ENCODE assay signal across 31 cellular contexts in genomic region chr6:116088946-116089345, GRCh38. TPM values are rescaled to one million over a fixed set of nuclear protein-coding genes. Genes with fewer than 3 reads are reported as not detected.
"Had no signal": no experiment of that assay in that cellular context is flagged by ENCODE, and none has a peak within 500 bp of the region (broad histone marks: within the 10 kb centered on the region; RNA-seq: fewer than 3 reads in every experiment).

No MANE protein-coding gene starts in this region.

- H3K9me3 ChIP-seq: gastrocnemius medialis, mucosa of descending colon, right lobe of liver, uterus had no signal

- H3K4me3 Mint-ChIP-seq: activated CD8-positive, alpha-beta memory T cell treated with anti-CD3 and anti-CD28 coated beads, Interleukin-2, amount 10 ng/mL, durations not matched to agents 7 days and 5 days; activated CD8-positive, alpha-beta T cell treated with anti-CD3 and anti-CD28 coated beads, Interleukin-2, amount 10 ng/mL, durations not matched to agents 7 days and 5 days; activated naive CD8-positive, alpha-beta T cell; activated T-cell treated with anti-CD3 and anti-CD28 coated beads, Interleukin-2, amount 50 U/mL, for 72 hours; natural killer cell treated with Interleukin-12 subunit alpha and Interleukin-12 subunit beta and Interleukin-15 and Interleukin-18, amount 100 ng/mL, for 72 hours; stimulated activated naive CD8-positive, alpha-beta T cell treated with anti-CD3 and anti-CD28 coated beads, Interleukin-15, amount 100 ng/mL, for 72 hours; T-helper 1 cell treated with Interleukin-12 subunit alpha and Interleukin-12 subunit beta and Interleukin-4 antibody, amounts not matched to agents 30 μg/mL and 1 μg/mL, for 36 hours; type B pancreatic cell; WTC11 had no signal

- H3K27ac ChIP-seq: gastrocnemius medialis, left ventricle myocardium inferior, right lobe of liver, skin epidermis, uterus had no signal

- H3K4me3 ChIP-seq: gastrocnemius medialis, left ventricle myocardium inferior, mucosa of descending colon, right lobe of liver, skin epidermis, uterus had no signal

- H3K27ac Mint-ChIP-seq: activated CD8-positive, alpha-beta memory T cell treated with anti-CD3 and anti-CD28 coated beads, Interleukin-2, amount 10 ng/mL, durations not matched to agents 7 days and 5 days; activated CD8-positive, alpha-beta T cell treated with anti-CD3 and anti-CD28 coated beads, Interleukin-2, amount 10 ng/mL, durations not matched to agents 7 days and 5 days; activated naive CD8-positive, alpha-beta T cell; activated T-cell treated with anti-CD3 and anti-CD28 coated beads, Interleukin-2, amount 50 U/mL, for 72 hours; natural killer cell treated with Interleukin-12 subunit alpha and Interleukin-12 subunit beta and Interleukin-15 and Interleukin-18, amount 100 ng/mL, for 72 hours; stimulated activated naive CD8-positive, alpha-beta T cell treated with anti-CD3 and anti-CD28 coated beads, Interleukin-15, amount 100 ng/mL, for 72 hours; T-helper 1 cell treated with Interleukin-12 subunit alpha and Interleukin-12 subunit beta and Interleukin-4 antibody, amounts not matched to agents 30 μg/mL and 1 μg/mL, for 36 hours; type B pancreatic cell; WTC11 had no signal

- ATAC-seq: activated CD8-positive, alpha-beta memory T cell treated with anti-CD3 and anti-CD28 coated beads, Interleukin-2, amount 10 ng/mL, durations not matched to agents 7 days and 5 days; activated CD8-positive, alpha-beta T cell treated with anti-CD3 and anti-CD28 coated beads, Interleukin-2, amount 10 ng/mL, durations not matched to agents 7 days and 5 days; activated T-cell treated with anti-CD3 and anti-CD28 coated beads, Interleukin-2, amount 50 U/mL, for 72 hours; esophagus mucosa; gastrocnemius medialis; mucosa of descending colon; natural killer cell treated with Interleukin-12 subunit alpha and Interleukin-12 subunit beta and Interleukin-15 and Interleukin-18, amount 100 ng/mL, for 72 hours; right lobe of liver; stimulated activated naive CD8-positive, alpha-beta T cell treated with anti-CD3 and anti-CD28 coated beads, Interleukin-15, amount 100 ng/mL, for 72 hours; WTC11 had no signal

- H3K36me3 Mint-ChIP-seq: activated naive CD8-positive, alpha-beta T cell; natural killer cell treated with Interleukin-12 subunit alpha and Interleukin-12 subunit beta and Interleukin-15 and Interleukin-18, amount 100 ng/mL, for 72 hours; type B pancreatic cell had no signal

- H3K27me3 ChIP-seq: gastrocnemius medialis, right lobe of liver, uterus had no signal

- H3K4me1 ChIP-seq: gastrocnemius medialis, uterus had no signal

- H3K36me3 ChIP-seq: gastrocnemius medialis, left ventricle myocardium inferior, right lobe of liver, uterus had no signal

- H3K4me1 Mint-ChIP-seq: stimulated activated naive CD8-positive, alpha-beta T cell treated with anti-CD3 and anti-CD28 coated beads, Interleukin-15, amount 100 ng/mL, for 72 hours had no signal

- DNase-seq: activated CD4-positive, alpha-beta T cell treated with anti-CD3 and anti-CD28 coated beads, Interleukin-2, amount 50 U/mL, for 1 hour; activated CD8-positive, alpha-beta memory T cell treated with anti-CD3 and anti-CD28 coated beads, Interleukin-2, amount 10 ng/mL, durations not matched to agents 7 days and 5 days; activated CD8-positive, alpha-beta T cell treated with anti-CD3 and anti-CD28 coated beads, Interleukin-2, amount 10 ng/mL, durations not matched to agents 7 days and 5 days; activated effector memory CD4-positive, alpha-beta T cell treated with Interleukin-2 at 50 U/mL for 16 hours; activated naive CD4-positive, alpha-beta T cell treated with Interleukin-2 at 50 U/mL for 16 hours; activated T-cell treated with anti-CD3 and anti-CD28 coated beads for 4 hours; activated T-cell treated with anti-CD3 and anti-CD28 coated beads, Interleukin-2, amount 50 U/mL, for 72 hours; aorta; caudate nucleus; gastrocnemius medialis; glutamatergic neuron; islet precursor cell; left ventricle myocardium inferior; mucosa of descending colon; right lobe of liver; stimulated activated CD4-positive, alpha-beta T cell treated with anti-CD3 and anti-CD28 coated beads, Interleukin-12 subunit alpha, Interleukin-12 subunit beta, amount 100 ng/mL, for 4 hours; stimulated activated CD4-positive, alpha-beta T cell treated with anti-CD3 and anti-CD28 coated beads, Interleukin-4, amount 100 ng/mL, for 1 hour; stimulated activated naive CD8-positive, alpha-beta T cell treated with anti-CD3 and anti-CD28 coated beads, Interleukin-15, amount 100 ng/mL, for 72 hours; substantia nigra; SW 1271; uterus had no signal

- H3K9me3 Mint-ChIP-seq: activated T-cell treated with anti-CD3 and anti-CD28 coated beads, Interleukin-2, amount 50 U/mL, for 72 hours; natural killer cell treated with Interleukin-12 subunit alpha and Interleukin-12 subunit beta and Interleukin-15 and Interleukin-18, amount 100 ng/mL, for 72 hours; stimulated activated naive CD8-positive, alpha-beta T cell treated with anti-CD3 and anti-CD28 coated beads, Interleukin-15, amount 100 ng/mL, for 72 hours; T-helper 1 cell treated with Interleukin-12 subunit alpha and Interleukin-12 subunit beta and Interleukin-4 antibody, amounts not matched to agents 30 μg/mL and 1 μg/mL, for 36 hours had no signal

- H3K27me3 Mint-ChIP-seq: type B pancreatic cell had no signal

RNA-seq across cellular contexts. Expression of gene COL10A1, which starts 37.0 kb away (rescaled TPM):
- total RNA-seq: activated CD8-positive, alpha-beta memory T cell treated with anti-CD3 and anti-CD28 coated beads, Interleukin-2, amount 10 ng/mL, durations not matched to agents 7 days and 5 days; activated CD8-positive, alpha-beta T cell treated with anti-CD3 and anti-CD28 coated beads, Interleukin-2, amount 10 ng/mL, durations not matched to agents 7 days and 5 days; activated T-cell treated with anti-CD3 and anti-CD28 coated beads, Interleukin-2, amount 50 U/mL, for 72 hours; esophagus mucosa; gastrocnemius medialis; lung microvascular endothelial cell; mucosa of descending colon; natural killer cell treated with Interleukin-12 subunit alpha and Interleukin-12 subunit beta and Interleukin-15 and Interleukin-18, amount 100 ng/mL, for 72 hours; omental fat pad; WTC11 had no signal
- polyA plus RNA-seq: adipose tissue, aorta had no signal
